15 cellular contexts compared by ENCODE assay signal in the genomic region with DNA sequence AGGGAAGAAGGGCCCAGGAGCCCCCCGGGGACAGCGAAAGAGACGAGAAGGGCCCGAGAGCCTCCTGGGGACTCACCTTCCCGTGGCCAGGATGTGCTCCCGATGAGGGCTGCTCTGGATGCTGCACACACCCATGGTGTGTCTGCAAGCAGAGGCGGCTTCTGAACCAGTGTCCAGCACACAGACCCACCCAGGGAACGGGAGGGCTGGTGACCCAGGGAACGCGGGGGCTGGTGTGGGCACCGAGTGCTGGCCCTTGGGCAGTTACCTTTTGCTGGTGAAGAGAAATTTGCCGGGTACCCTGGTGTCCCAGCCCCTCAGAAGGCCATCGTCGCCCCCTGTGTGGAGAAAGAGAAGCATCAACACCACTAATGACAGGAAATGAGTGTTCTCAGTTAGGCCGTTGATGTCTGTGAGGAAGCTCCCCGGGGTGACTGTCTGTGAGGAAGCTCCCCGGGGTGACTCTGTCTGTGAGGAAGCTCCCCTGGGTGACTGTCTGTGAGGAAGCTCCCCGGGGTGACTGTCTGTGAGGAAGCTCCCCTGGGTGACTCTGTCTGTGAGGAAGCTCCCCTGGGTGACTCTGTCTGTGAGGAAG.
"Had no signal": no experiment of that assay in that cellular context is flagged by ENCODE, and none has a peak within 500 bp of the region (broad histone marks: within the 10 kb centered on the region; RNA-seq: fewer than 3 reads in every experiment).

No MANE protein-coding gene starts in this region.

- ATAC-seq: activated CD8-positive, alpha-beta memory T cell treated with anti-CD3 and anti-CD28 coated beads, Interleukin-2, amount 10 ng/mL, durations not matched to agents 7 days and 5 days; lower lobe of right lung had no signal

- H3K27me3 Mint-ChIP-seq: activated CD8-positive, alpha-beta memory T cell treated with anti-CD3 and anti-CD28 coated beads, Interleukin-2, amount 10 ng/mL, durations not matched to agents 7 days and 5 days; brain had no signal

- H3K4me3 ChIP-seq: lower lobe of right lung, thyroid gland had no signal

- H3K9me3 ChIP-seq: lower lobe of right lung, thyroid gland had no signal

- H3K27ac ChIP-seq: lower lobe of right lung, thyroid gland, VCaP had no signal

- H3K4me3 Mint-ChIP-seq: activated CD8-positive, alpha-beta memory T cell treated with anti-CD3 and anti-CD28 coated beads, Interleukin-2, amount 10 ng/mL, durations not matched to agents 7 days and 5 days; nephron progenitor cell had no signal

- H3K4me1 Mint-ChIP-seq: brain had no signal

- H3K27me3 ChIP-seq: thyroid gland had no signal

- H3K27ac Mint-ChIP-seq: activated CD8-positive, alpha-beta memory T cell treated with anti-CD3 and anti-CD28 coated beads, Interleukin-2, amount 10 ng/mL, durations not matched to agents 7 days and 5 days; brain had no signal

- DNase-seq: activated CD4-positive, alpha-beta T cell treated with anti-CD3 and anti-CD28 coated beads for 1 hour; activated CD4-positive, alpha-beta T cell treated with anti-CD3 and anti-CD28 coated beads, Interleukin-2, amount 50 U/mL, for 48 hours; activated CD8-positive, alpha-beta memory T cell treated with anti-CD3 and anti-CD28 coated beads, Interleukin-2, amount 10 ng/mL, durations not matched to agents 7 days and 5 days; activated effector memory CD4-positive, alpha-beta T cell treated with anti-CD3 and anti-CD28 coated beads, Interleukin-2, amount 50 U/mL, for 16 hours; anterior cingulate cortex; caudate nucleus; head of caudate nucleus; lower lobe of right lung; nephron progenitor cell; retina; stimulated activated naive CD4-positive, alpha-beta T cell treated with Interleukin-2 at 50 U/mL for 16 hours; T-helper 2 cell; thyroid gland had no signal

- H3K4me1 ChIP-seq: lower lobe of right lung, thyroid gland had no signal

- H3K9me3 Mint-ChIP-seq: brain had no signal
